8 cellular contexts compared by ENCODE assay signal in the genomic region with DNA sequence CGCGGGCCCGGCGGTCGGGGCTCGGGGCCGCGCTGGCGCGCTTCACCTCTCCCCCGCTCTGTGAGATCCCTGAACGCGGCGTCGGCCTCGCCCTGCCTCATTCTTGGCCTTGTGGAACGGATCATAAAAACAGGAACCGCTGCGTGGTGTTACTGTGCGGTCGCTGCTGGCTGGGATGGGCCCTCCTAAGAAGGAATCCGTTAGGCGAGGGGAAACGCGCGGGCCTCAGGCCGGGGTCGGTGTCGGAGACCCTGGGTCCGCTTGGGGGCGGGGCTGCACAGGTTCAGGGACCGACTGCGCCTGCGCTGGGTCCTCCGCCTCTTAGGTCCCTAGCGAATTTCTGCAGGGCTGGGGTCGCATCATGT.
DNase-seq lines count a peak whose midpoint lies in the region; ATAC-seq and TF ChIP-seq lines count a peak whose summit lies in the region.

No MANE protein-coding gene starts in this region.

- H3K27me3 Mint-ChIP-seq in memory B cell, result no peaks in the 10 kb centered on the region

- peak; percentile 13 for ATAC-seq in GM19025 (IDR thresholded peaks at IDR 0.05; ENCODE audit: low read depth, unreplicated experiment)
- peak; percentile 29 for ATAC-seq in HG03342 (IDR thresholded peaks at IDR 0.05; ENCODE audit: unreplicated experiment)
- peak; percentile 50 for ATAC-seq in memory B cell (ENCODE audit: low read depth)

- DNase-seq in AG09319 (ENCODE audit: extremely low read depth, low read depth) (peak; percentile 12), NCI-H748 (lab: John Stamatoyannopoulos, UW; ENCODE audit: unreplicated experiment) (peak; percentile 87), memory B cell (ENCODE audit: low spot score in 2 of 2) (peak; percentile 68 to 74)
- DNase-seq in activated CD8-positive, alpha-beta memory T cell treated with anti-CD3 and anti-CD28 coated beads for 1 hour (ENCODE audit: extremely low read depth in 1 of 2, low read depth in 1 of 2), result peak; percentile 24 to 66
- peak; percentile 71 for DNase-seq in effector CD8-positive, alpha-beta T cell (lab: John Stamatoyannopoulos, UW)
- DNase-seq in stimulated activated CD8-positive, alpha-beta memory T cell treated with anti-CD3 and anti-CD28 coated beads, Interleukin-12 subunit alpha, Interleukin-12 subunit beta, amount 100 ng/mL, for 24 hours (ENCODE audit: extremely low read depth), result peak; percentile 53

- peak overlapping the region; percentile 98 for H3K4me3 Mint-ChIP-seq in memory B cell

- H3K9me3 Mint-ChIP-seq in memory B cell, result no peaks in the 10 kb centered on the region

- peaks cover 26% of the 10 kb centered on the region for H3K4me1 Mint-ChIP-seq in memory B cell

- TF ChIP-seq CTCF in AG09319 (IDR thresholded peaks at IDR 0.05; ENCODE audit: low read depth, low read length), result no peak

- peak overlapping the region; percentile 98 for H3K27ac Mint-ChIP-seq in memory B cell

- peaks cover 3% of the 10 kb centered on the region for H3K36me3 Mint-ChIP-seq in memory B cell

Comparison
In these comparisons a context has a peak if more than half of its experiments do, and no peak if none do; other contexts are left out.
1. Peak in every context shown above with its lines: DNase-seq and ATAC-seq.
2. DNase-seq: peak in every context shown above with its lines; median percentile 87 in NCI-H748; 71 in effector CD8-positive, alpha-beta T cell; 71 in memory B cell; 53 in stimulated activated CD8-positive, alpha-beta memory T cell treated with anti-CD3 and anti-CD28 coated beads, Interleukin-12 subunit alpha, Interleukin-12 subunit beta, amount 100 ng/mL, for 24 hours; 45 in activated CD8-positive, alpha-beta memory T cell treated with anti-CD3 and anti-CD28 coated beads for 1 hour; 12 in AG09319.